In the genomic region with DNA sequence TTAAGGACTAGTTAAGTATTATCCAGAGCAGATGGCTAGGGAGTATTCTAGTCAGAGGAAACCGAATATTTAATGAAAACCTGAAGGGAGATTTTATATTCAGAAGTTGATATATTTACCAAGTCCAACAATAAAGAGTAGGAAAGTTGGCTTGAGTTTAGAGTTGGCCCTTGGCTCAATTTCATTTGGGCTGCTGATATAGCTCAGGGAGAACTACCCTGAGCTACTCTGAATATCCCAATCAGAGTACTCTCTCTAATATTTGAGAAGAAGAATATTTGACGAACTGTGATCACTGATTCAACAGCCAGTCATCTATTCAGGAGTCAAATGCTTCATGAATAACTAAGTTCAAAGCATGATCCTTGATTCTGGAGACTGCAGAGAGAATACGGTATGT, we compare ENCODE assay signal across 28 cellular contexts.
"Had no signal": no experiment of that assay in that cellular context is flagged by ENCODE, and none has a peak within 500 bp of the region (broad histone marks: within the 10 kb centered on the region; RNA-seq: fewer than 3 reads in every experiment).

No MANE protein-coding gene starts in this region.

- H3K36me3 ChIP-seq: suprapubic skin, thoracic aorta, thyroid gland, tibial artery, tibial nerve, transverse colon, upper lobe of left lung, upper lobe of right lung, uterus, vagina had no signal

- H3K27me3 ChIP-seq: stomach, suprapubic skin, testis, thyroid gland, tibial artery, tibial nerve, transverse colon, upper lobe of left lung, upper lobe of right lung, uterus, vagina had no signal

- ATAC-seq: stimulated activated effector memory CD8-positive, alpha-beta T cell treated with anti-CD3 and anti-CD28 coated beads, Interleukin-12 subunit alpha, Interleukin-12 subunit beta, amount 100 ng/mL, for 72 hours; stimulated activated memory B cell treated with anti-CD40 and anti-IgM and Interleukin-4, amounts not matched to agents 10 μg/mL and 1 μg/mL and 100 μg/mL, for 72 hours; stimulated activated naive B cell treated with anti-CD40 and anti-IgM and Interleukin-4, amounts not matched to agents 10 μg/mL and 1 μg/mL and 100 μg/mL, for 72 hours; stimulated activated naive CD8-positive, alpha-beta T cell treated with anti-CD3 and anti-CD28 coated beads, Interleukin-15, amount 100 ng/mL, for 72 hours; stimulated activated naive CD8-positive, alpha-beta T cell treated with anti-CD3 and anti-CD28 coated beads, Interleukin-15, Interleukin-2, amounts not matched to agents 100 U/mL and 50 U/mL, for 24 hours; upper lobe of right lung had no signal

- H3K4me1 ChIP-seq: suprapubic skin, testis, thyroid gland, upper lobe of right lung, uterus had no signal

- H3K36me3 Mint-ChIP-seq: stimulated activated effector memory CD8-positive, alpha-beta T cell treated with anti-CD3 and anti-CD28 coated beads, Interleukin-12 subunit alpha, Interleukin-12 subunit beta, amount 100 ng/mL, for 72 hours had no signal

- H3K4me3 Mint-ChIP-seq: stimulated activated effector memory CD8-positive, alpha-beta T cell treated with anti-CD3 and anti-CD28 coated beads, Interleukin-12 subunit alpha, Interleukin-12 subunit beta, amount 100 ng/mL, for 72 hours; stimulated activated memory B cell treated with anti-CD40 and anti-IgM and Interleukin-4, amounts not matched to agents 10 μg/mL and 1 μg/mL and 100 μg/mL, for 72 hours; stimulated activated naive B cell treated with anti-CD40 and anti-IgM and Interleukin-4, amounts not matched to agents 10 μg/mL and 1 μg/mL and 100 μg/mL, for 72 hours; stimulated activated naive CD8-positive, alpha-beta T cell treated with anti-CD3 and anti-CD28 coated beads, Interleukin-15, amount 100 ng/mL, for 72 hours; stimulated activated naive CD8-positive, alpha-beta T cell treated with anti-CD3 and anti-CD28 coated beads, Interleukin-15, Interleukin-2, amounts not matched to agents 100 ng/mL and 50 ng/mL, for 24 hours; type B pancreatic cell had no signal

- H3K27ac ChIP-seq: stomach, suprapubic skin, testis, thoracic aorta, thyroid gland, tibial artery, tibial nerve, transverse colon, upper lobe of left lung, upper lobe of right lung, uterus, vagina had no signal

- H3K9me3 Mint-ChIP-seq: stimulated activated effector memory CD8-positive, alpha-beta T cell treated with anti-CD3 and anti-CD28 coated beads, Interleukin-12 subunit alpha, Interleukin-12 subunit beta, amount 100 ng/mL, for 72 hours; stimulated activated memory B cell treated with anti-CD40 and anti-IgM and Interleukin-4, amounts not matched to agents 10 μg/mL and 1 μg/mL and 100 μg/mL, for 72 hours; stimulated activated naive B cell treated with anti-CD40 and anti-IgM and Interleukin-4, amounts not matched to agents 10 μg/mL and 1 μg/mL and 100 μg/mL, for 72 hours; type B pancreatic cell had no signal

- H3K9me3 ChIP-seq: stomach, suprapubic skin, testis, thoracic aorta, thyroid gland, tibial artery, tibial nerve, transverse colon, upper lobe of left lung, upper lobe of right lung, uterus, vagina had no signal

- H3K27me3 Mint-ChIP-seq: stimulated activated memory B cell treated with anti-CD40 and anti-IgM and Interleukin-4, amounts not matched to agents 10 μg/mL and 1 μg/mL and 100 μg/mL, for 72 hours; stimulated activated naive B cell treated with anti-CD40 and anti-IgM and Interleukin-4, amounts not matched to agents 10 μg/mL and 1 μg/mL and 100 μg/mL, for 72 hours; stimulated activated naive CD8-positive, alpha-beta T cell treated with anti-CD3 and anti-CD28 coated beads, Interleukin-15, amount 100 ng/mL, for 72 hours; stimulated activated naive CD8-positive, alpha-beta T cell treated with anti-CD3 and anti-CD28 coated beads, Interleukin-15, Interleukin-2, amounts not matched to agents 100 ng/mL and 50 ng/mL, for 24 hours; type B pancreatic cell had no signal

- H3K27ac Mint-ChIP-seq: stimulated activated effector memory CD8-positive, alpha-beta T cell treated with anti-CD3 and anti-CD28 coated beads, Interleukin-12 subunit alpha, Interleukin-12 subunit beta, amount 100 ng/mL, for 72 hours; stimulated activated memory B cell treated with anti-CD40 and anti-IgM and Interleukin-4, amounts not matched to agents 10 μg/mL and 1 μg/mL and 100 μg/mL, for 72 hours; stimulated activated naive B cell treated with anti-CD40 and anti-IgM and Interleukin-4, amounts not matched to agents 10 μg/mL and 1 μg/mL and 100 μg/mL, for 72 hours; stimulated activated naive CD8-positive, alpha-beta T cell treated with anti-CD3 and anti-CD28 coated beads, Interleukin-15, amount 100 ng/mL, for 72 hours; stimulated activated naive CD8-positive, alpha-beta T cell treated with anti-CD3 and anti-CD28 coated beads, Interleukin-15, Interleukin-2, amounts not matched to agents 100 ng/mL and 50 ng/mL, for 24 hours; type B pancreatic cell had no signal

- H3K4me1 Mint-ChIP-seq: stimulated activated naive CD8-positive, alpha-beta T cell treated with anti-CD3 and anti-CD28 coated beads, Interleukin-15, amount 100 ng/mL, for 72 hours had no signal

- H3K4me3 ChIP-seq: stomach, suprapubic skin, testis, thoracic aorta, thyroid gland, tibial artery, tibial nerve, transverse colon, upper lobe of left lung, upper lobe of right lung, uterus, vagina had no signal

- DNase-seq: stimulated activated CD4-positive, alpha-beta T cell treated with anti-CD3 and anti-CD28 coated beads, Interleukin-2, amount 100 ng/mL, for 48 hours; stimulated activated CD4-positive, alpha-beta T cell treated with anti-CD3 and anti-CD28 coated beads, Interleukin-4, amount 100 ng/mL, for 1 hour; stimulated activated CD4-positive, alpha-beta T cell treated with anti-CD3 and anti-CD28 coated beads, Interleukin-4, amount 100 ng/mL, for 24 hours; stimulated activated CD4-positive, alpha-beta T cell treated with anti-CD3 and anti-CD28 coated beads, Interleukin-4, amount 100 ng/mL, for 4 hours; stimulated activated CD8-positive, alpha-beta memory T cell treated with anti-CD3 and anti-CD28 coated beads, Interleukin-4, amount 100 ng/mL, for 48 hours; stimulated activated naive B cell treated with anti-CD40 and anti-IgM and Interleukin-4, amounts not matched to agents 10 μg/mL and 1 μg/mL and 100 μg/mL, for 72 hours; stimulated activated naive CD4-positive, alpha-beta T cell; stimulated activated naive CD4-positive, alpha-beta T cell treated with Interleukin-2 at 50 U/mL for 16 hours; stimulated activated naive CD8-positive, alpha-beta T cell treated with anti-CD3 and anti-CD28 coated beads, Interleukin-15, amount 100 ng/mL, for 72 hours; stimulated activated naive CD8-positive, alpha-beta T cell treated with anti-CD3 and anti-CD28 coated beads, Interleukin-15, Interleukin-2, amounts not matched to agents 100 U/mL and 50 U/mL, for 24 hours; stomach; substantia nigra; testis; thyroid gland; tibial artery; transverse colon; trophoblast cell; upper lobe of left lung; upper lobe of right lung; uterus had no signal
